In genomic region chr5:65213921-65214525, GRCh38 we compare ENCODE assay signal across 1 cellular context.
TF ChIP-seq lines count a peak whose summit lies in the region.

No MANE protein-coding gene starts in this region.

TF ChIP-seq in H1, 55 proteins besides CTCF, POLR2A, EP300 and RAD21 (continued from another document):
- TF ChIP-seq, protein P1, sequence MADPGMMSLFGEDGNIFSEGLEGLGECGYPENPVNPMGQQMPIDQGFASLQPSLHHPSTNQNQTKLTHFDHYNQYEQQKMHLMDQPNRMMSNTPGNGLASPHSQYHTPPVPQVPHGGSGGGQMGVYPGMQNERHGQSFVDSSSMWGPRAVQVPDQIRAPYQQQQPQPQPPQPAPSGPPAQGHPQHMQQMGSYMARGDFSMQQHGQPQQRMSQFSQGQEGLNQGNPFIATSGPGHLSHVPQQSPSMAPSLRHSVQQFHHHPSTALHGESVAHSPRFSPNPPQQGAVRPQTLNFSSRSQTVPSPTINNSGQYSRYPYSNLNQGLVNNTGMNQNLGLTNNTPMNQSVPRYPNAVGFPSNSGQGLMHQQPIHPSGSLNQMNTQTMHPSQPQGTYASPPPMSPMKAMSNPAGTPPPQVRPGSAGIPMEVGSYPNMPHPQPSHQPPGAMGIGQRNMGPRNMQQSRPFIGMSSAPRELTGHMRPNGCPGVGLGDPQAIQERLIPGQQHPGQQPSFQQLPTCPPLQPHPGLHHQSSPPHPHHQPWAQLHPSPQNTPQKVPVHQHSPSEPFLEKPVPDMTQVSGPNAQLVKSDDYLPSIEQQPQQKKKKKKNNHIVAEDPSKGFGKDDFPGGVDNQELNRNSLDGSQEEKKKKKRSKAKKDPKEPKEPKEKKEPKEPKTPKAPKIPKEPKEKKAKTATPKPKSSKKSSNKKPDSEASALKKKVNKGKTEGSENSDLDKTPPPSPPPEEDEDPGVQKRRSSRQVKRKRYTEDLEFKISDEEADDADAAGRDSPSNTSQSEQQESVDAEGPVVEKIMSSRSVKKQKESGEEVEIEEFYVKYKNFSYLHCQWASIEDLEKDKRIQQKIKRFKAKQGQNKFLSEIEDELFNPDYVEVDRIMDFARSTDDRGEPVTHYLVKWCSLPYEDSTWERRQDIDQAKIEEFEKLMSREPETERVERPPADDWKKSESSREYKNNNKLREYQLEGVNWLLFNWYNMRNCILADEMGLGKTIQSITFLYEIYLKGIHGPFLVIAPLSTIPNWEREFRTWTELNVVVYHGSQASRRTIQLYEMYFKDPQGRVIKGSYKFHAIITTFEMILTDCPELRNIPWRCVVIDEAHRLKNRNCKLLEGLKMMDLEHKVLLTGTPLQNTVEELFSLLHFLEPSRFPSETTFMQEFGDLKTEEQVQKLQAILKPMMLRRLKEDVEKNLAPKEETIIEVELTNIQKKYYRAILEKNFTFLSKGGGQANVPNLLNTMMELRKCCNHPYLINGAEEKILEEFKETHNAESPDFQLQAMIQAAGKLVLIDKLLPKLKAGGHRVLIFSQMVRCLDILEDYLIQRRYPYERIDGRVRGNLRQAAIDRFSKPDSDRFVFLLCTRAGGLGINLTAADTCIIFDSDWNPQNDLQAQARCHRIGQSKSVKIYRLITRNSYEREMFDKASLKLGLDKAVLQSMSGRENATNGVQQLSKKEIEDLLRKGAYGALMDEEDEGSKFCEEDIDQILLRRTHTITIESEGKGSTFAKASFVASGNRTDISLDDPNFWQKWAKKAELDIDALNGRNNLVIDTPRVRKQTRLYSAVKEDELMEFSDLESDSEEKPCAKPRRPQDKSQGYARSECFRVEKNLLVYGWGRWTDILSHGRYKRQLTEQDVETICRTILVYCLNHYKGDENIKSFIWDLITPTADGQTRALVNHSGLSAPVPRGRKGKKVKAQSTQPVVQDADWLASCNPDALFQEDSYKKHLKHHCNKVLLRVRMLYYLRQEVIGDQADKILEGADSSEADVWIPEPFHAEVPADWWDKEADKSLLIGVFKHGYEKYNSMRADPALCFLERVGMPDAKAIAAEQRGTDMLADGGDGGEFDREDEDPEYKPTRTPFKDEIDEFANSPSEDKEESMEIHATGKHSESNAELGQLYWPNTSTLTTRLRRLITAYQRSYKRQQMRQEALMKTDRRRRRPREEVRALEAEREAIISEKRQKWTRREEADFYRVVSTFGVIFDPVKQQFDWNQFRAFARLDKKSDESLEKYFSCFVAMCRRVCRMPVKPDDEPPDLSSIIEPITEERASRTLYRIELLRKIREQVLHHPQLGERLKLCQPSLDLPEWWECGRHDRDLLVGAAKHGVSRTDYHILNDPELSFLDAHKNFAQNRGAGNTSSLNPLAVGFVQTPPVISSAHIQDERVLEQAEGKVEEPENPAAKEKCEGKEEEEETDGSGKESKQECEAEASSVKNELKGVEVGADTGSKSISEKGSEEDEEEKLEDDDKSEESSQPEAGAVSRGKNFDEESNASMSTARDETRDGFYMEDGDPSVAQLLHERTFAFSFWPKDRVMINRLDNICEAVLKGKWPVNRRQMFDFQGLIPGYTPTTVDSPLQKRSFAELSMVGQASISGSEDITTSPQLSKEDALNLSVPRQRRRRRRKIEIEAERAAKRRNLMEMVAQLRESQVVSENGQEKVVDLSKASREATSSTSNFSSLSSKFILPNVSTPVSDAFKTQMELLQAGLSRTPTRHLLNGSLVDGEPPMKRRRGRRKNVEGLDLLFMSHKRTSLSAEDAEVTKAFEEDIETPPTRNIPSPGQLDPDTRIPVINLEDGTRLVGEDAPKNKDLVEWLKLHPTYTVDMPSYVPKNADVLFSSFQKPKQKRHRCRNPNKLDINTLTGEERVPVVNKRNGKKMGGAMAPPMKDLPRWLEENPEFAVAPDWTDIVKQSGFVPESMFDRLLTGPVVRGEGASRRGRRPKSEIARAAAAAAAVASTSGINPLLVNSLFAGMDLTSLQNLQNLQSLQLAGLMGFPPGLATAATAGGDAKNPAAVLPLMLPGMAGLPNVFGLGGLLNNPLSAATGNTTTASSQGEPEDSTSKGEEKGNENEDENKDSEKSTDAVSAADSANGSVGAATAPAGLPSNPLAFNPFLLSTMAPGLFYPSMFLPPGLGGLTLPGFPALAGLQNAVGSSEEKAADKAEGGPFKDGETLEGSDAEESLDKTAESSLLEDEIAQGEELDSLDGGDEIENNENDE (IDR thresholded peaks at IDR 0.05; ENCODE audit: insufficient replicate concordance, low read length) = no peak
